ENCODE assay signal across 9 cellular contexts in the genomic region with DNA sequence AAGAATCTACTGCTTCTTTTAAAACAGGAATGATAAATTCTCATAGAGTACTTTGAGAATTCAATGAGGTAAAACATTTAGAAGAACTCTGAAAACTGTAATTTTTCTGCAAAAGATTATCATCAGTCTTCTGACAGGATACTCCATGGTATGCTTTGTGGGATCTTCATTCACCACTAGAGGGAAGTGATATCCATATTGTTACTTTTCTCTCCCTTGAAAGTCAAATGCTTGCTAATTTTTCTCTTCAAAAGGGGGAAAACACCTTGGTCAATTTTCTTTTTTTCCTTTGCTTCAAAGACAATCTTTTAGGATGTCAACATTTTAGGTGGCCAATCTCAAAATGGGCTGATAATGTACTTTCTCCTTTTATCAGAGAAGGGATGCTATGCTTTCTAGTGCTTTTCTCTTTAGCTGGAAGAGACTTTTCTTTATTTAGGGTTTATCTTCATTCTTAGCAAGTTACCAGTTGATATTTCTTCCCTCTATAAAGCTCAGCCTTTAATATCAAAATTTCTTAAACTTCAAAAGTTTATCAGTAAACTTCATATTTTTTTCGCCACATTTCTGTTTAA.
DNase-seq lines count a peak whose midpoint lies in the region; ATAC-seq, FAIRE-seq and TF ChIP-seq lines count a peak whose summit lies in the region.
"Had no signal": no experiment of that assay in that cellular context is flagged by ENCODE, and none has a peak within 500 bp of the region (broad histone marks: within the 10 kb centered on the region; RNA-seq: fewer than 3 reads in every experiment).

No MANE protein-coding gene starts in this region.

- no peak for FAIRE-seq in kidney (lab: Jason Lieb, UNC)
- FAIRE-seq: K562 had no signal

- no peaks in the 10 kb centered on the region for H3K36me3 ChIP-seq in kidney (ENCODE audit: control insufficient read depth in 1 of 2, insufficient read depth in 2 of 2, low read length in 2 of 2)

- no peak overlapping the region for H3K4me3 ChIP-seq in AG10803 (ENCODE audit: low read length)
- H3K4me3 ChIP-seq in kidney (ENCODE audit: low read length in 2 of 2): no peak overlapping the region
- H3K4me3 ChIP-seq: K562 had no signal

- H3K27ac ChIP-seq in kidney (ENCODE audit: low read depth in 2 of 2, low read length in 2 of 2): no peak overlapping the region

- H3K27me3 Mint-ChIP-seq in HFFc6 (ENCODE audit: insufficient read depth) (no peaks in the 10 kb centered on the region), WTC11 (ENCODE audit: low read depth) (no peaks in the 10 kb centered on the region)
- H3K27me3 Mint-ChIP-seq in activated CD4-positive, alpha-beta T cell treated with anti-CD3 and anti-CD28 coated beads, Interleukin-2, amount 10 ng/mL, durations not matched to agents 7 days and 5 days: no peaks in the 10 kb centered on the region

- H3K27ac Mint-ChIP-seq in HFFc6 (no peak overlapping the region), WTC11 (no peak overlapping the region)
- H3K27ac Mint-ChIP-seq in activated CD4-positive, alpha-beta T cell treated with anti-CD3 and anti-CD28 coated beads, Interleukin-2, amount 10 ng/mL, durations not matched to agents 7 days and 5 days: no peak overlapping the region

- POLR2A ChIA-PET in WTC11 (lab: Charles Lee): no interaction called here
- POLR2A ChIA-PET in activated CD4-positive, alpha-beta T cell treated with anti-CD3 and anti-CD28 coated beads, Interleukin-2, amount 10 ng/mL, durations not matched to agents 7 days and 5 days (lab: Charles Lee): no interaction called here

- no peaks in the 10 kb centered on the region for H3K9me3 Mint-ChIP-seq in HFFc6
- no peaks in the 10 kb centered on the region for H3K9me3 Mint-ChIP-seq in WTC11
- no peaks in the 10 kb centered on the region for H3K9me3 Mint-ChIP-seq in activated CD4-positive, alpha-beta T cell treated with anti-CD3 and anti-CD28 coated beads, Interleukin-2, amount 10 ng/mL, durations not matched to agents 7 days and 5 days

- TF ChIP-seq CTCF in AG10803 (conservative IDR thresholded peaks at IDR 0.05; ENCODE audit: low read length) (peak; percentile 86), HFFc6 (IDR thresholded peaks at IDR 0.05) (peak; percentile 86), WTC11 (IDR thresholded peaks at IDR 0.05) (no peak), kidney (IDR thresholded peaks at IDR 0.05; ENCODE audit: borderline replicate concordance, extremely low read depth, insufficient read depth) (peak; percentile 10)

- peak; percentile 69 for ATAC-seq in WTC11
- ATAC-seq: K562 had no signal

- H3K4me3 Mint-ChIP-seq in HFFc6 (no peak overlapping the region), WTC11 (no peak overlapping the region)
- H3K4me3 Mint-ChIP-seq in activated CD4-positive, alpha-beta T cell treated with anti-CD3 and anti-CD28 coated beads, Interleukin-2, amount 10 ng/mL, durations not matched to agents 7 days and 5 days: no peak overlapping the region

- H3K4me1 ChIP-seq in kidney (ENCODE audit: control insufficient read depth in 1 of 2, insufficient read depth in 1 of 2, low read depth in 1 of 2, low read length in 2 of 2): no peaks in the 10 kb centered on the region

- CTCF ChIA-PET in WTC11 (lab: Charles Lee): interaction anchor here (0.7 to 0.8 kb wide), 2 partner anchors 10 to 23 kb away, joined by 3 read pairs; no protein-coding TSS in a partner anchor
- CTCF ChIA-PET in activated CD4-positive, alpha-beta T cell treated with anti-CD3 and anti-CD28 coated beads, Interleukin-2, amount 10 ng/mL, durations not matched to agents 7 days and 5 days (lab: Charles Lee): interaction anchor here (0.7 kb wide), 1 partner anchor 40 kb away, joined by 3 read pairs; no protein-coding TSS in a partner anchor

- no peaks in the 10 kb centered on the region for H3K9me3 ChIP-seq in kidney (ENCODE audit: control insufficient read depth in 1 of 2, low read length in 2 of 2)

- H3K36me3 Mint-ChIP-seq in HFFc6 (ENCODE audit: low read depth) (no peaks in the 10 kb centered on the region), WTC11 (no peaks in the 10 kb centered on the region)
- H3K36me3 Mint-ChIP-seq in activated CD4-positive, alpha-beta T cell treated with anti-CD3 and anti-CD28 coated beads, Interleukin-2, amount 10 ng/mL, durations not matched to agents 7 days and 5 days (ENCODE audit: low read depth): no peaks in the 10 kb centered on the region

- DNase-seq in AG10803 (ENCODE audit: low read depth) (peak; percentile 42), HFFc6 (peak; percentile 28), WTC11 (ENCODE audit: low spot score) (no peak), kidney (no peak), NCI-H2107 treated with DMSO at 0.1 percent for 48 hours (lab: John Stamatoyannopoulos, UW; ENCODE audit: unreplicated experiment) (no peak), NCI-H1048 (lab: John Stamatoyannopoulos, UW) (no peak), RPMI8226 (no peak)
- no peak for DNase-seq in activated CD4-positive, alpha-beta T cell treated with anti-CD3 and anti-CD28 coated beads, Interleukin-2, amount 10 ng/mL, durations not matched to agents 7 days and 5 days

- H3K9ac ChIP-seq in kidney (ENCODE audit: low read length in 2 of 2): no peak overlapping the region

- intact Hi-C loops in kidney (cut with DNase I): no loop called here

- peaks cover 38% of the 10 kb centered on the region for H3K4me1 Mint-ChIP-seq in HFFc6 (ENCODE audit: low read depth)
- H3K4me1 Mint-ChIP-seq in WTC11: peaks cover 13% of the 10 kb centered on the region
- no peaks in the 10 kb centered on the region for H3K4me1 Mint-ChIP-seq in activated CD4-positive, alpha-beta T cell treated with anti-CD3 and anti-CD28 coated beads, Interleukin-2, amount 10 ng/mL, durations not matched to agents 7 days and 5 days

TF ChIP-seq in WTC11, 78 proteins besides CTCF, POLR2A, EP300 and RAD21 (continues in another document):
- no peak for TF ChIP-seq SP1 (CRISPR knock-in tag; conservative IDR thresholded peaks at IDR 0.05)
- TF ChIP-seq, protein P1, sequence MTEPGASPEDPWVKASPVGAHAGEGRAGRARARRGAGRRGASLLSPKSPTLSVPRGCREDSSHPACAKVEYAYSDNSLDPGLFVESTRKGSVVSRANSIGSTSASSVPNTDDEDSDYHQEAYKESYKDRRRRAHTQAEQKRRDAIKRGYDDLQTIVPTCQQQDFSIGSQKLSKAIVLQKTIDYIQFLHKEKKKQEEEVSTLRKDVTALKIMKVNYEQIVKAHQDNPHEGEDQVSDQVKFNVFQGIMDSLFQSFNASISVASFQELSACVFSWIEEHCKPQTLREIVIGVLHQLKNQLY (CRISPR knock-in tag; IDR thresholded peaks at IDR 0.05): no peak
- no peak for TF ChIP-seq ZNF671 (CRISPR knock-in tag; IDR thresholded peaks at IDR 0.05)
- TF ChIP-seq ZNF396 (CRISPR knock-in tag; IDR thresholded peaks at IDR 0.05; ENCODE audit: borderline replicate concordance): no peak
- TF ChIP-seq, protein P2, sequence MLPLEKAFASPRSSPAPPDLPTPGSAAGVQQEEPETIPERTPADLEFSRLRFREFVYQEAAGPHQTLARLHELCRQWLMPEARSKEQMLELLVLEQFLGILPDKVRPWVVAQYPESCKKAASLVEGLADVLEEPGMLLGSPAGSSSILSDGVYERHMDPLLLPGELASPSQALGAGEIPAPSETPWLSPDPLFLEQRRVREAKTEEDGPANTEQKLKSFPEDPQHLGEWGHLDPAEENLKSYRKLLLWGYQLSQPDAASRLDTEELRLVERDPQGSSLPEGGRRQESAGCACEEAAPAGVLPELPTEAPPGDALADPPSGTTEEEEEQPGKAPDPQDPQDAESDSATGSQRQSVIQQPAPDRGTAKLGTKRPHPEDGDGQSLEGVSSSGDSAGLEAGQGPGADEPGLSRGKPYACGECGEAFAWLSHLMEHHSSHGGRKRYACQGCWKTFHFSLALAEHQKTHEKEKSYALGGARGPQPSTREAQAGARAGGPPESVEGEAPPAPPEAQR (CRISPR knock-in tag; IDR thresholded peaks at IDR 0.05): no peak
- TF ChIP-seq, protein P3, sequence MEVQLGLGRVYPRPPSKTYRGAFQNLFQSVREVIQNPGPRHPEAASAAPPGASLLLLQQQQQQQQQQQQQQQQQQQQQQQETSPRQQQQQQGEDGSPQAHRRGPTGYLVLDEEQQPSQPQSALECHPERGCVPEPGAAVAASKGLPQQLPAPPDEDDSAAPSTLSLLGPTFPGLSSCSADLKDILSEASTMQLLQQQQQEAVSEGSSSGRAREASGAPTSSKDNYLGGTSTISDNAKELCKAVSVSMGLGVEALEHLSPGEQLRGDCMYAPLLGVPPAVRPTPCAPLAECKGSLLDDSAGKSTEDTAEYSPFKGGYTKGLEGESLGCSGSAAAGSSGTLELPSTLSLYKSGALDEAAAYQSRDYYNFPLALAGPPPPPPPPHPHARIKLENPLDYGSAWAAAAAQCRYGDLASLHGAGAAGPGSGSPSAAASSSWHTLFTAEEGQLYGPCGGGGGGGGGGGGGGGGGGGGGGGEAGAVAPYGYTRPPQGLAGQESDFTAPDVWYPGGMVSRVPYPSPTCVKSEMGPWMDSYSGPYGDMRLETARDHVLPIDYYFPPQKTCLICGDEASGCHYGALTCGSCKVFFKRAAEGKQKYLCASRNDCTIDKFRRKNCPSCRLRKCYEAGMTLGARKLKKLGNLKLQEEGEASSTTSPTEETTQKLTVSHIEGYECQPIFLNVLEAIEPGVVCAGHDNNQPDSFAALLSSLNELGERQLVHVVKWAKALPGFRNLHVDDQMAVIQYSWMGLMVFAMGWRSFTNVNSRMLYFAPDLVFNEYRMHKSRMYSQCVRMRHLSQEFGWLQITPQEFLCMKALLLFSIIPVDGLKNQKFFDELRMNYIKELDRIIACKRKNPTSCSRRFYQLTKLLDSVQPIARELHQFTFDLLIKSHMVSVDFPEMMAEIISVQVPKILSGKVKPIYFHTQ (CRISPR knock-in tag; IDR thresholded peaks at IDR 0.05): no peak
- TF ChIP-seq, protein P4, sequence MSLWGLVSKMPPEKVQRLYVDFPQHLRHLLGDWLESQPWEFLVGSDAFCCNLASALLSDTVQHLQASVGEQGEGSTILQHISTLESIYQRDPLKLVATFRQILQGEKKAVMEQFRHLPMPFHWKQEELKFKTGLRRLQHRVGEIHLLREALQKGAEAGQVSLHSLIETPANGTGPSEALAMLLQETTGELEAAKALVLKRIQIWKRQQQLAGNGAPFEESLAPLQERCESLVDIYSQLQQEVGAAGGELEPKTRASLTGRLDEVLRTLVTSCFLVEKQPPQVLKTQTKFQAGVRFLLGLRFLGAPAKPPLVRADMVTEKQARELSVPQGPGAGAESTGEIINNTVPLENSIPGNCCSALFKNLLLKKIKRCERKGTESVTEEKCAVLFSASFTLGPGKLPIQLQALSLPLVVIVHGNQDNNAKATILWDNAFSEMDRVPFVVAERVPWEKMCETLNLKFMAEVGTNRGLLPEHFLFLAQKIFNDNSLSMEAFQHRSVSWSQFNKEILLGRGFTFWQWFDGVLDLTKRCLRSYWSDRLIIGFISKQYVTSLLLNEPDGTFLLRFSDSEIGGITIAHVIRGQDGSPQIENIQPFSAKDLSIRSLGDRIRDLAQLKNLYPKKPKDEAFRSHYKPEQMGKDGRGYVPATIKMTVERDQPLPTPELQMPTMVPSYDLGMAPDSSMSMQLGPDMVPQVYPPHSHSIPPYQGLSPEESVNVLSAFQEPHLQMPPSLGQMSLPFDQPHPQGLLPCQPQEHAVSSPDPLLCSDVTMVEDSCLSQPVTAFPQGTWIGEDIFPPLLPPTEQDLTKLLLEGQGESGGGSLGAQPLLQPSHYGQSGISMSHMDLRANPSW (CRISPR knock-in tag; conservative IDR thresholded peaks at IDR 0.05; ENCODE audit: low read depth): no peak
- TF ChIP-seq ZNF138 (CRISPR knock-in tag; conservative IDR thresholded peaks at IDR 0.05): no peak

Comparison
In these comparisons a context has a peak if more than half of its experiments do, and no peak if none do; other contexts are left out.
1. DNase-seq: peak in AG10803 (single experiment) and HFFc6 (single experiment); none in WTC11 (single experiment), kidney (single experiment), activated CD4-positive, alpha-beta T cell treated with anti-CD3 and anti-CD28 coated beads, Interleukin-2, amount 10 ng/mL, durations not matched to agents 7 days and 5 days (single experiment), NCI-H2107 treated with DMSO at 0.1 percent for 48 hours (single experiment), NCI-H1048 (single experiment) and RPMI8226 (single experiment).